Comparison of ENCODE assay signal across 8 cellular contexts in the genomic region with DNA sequence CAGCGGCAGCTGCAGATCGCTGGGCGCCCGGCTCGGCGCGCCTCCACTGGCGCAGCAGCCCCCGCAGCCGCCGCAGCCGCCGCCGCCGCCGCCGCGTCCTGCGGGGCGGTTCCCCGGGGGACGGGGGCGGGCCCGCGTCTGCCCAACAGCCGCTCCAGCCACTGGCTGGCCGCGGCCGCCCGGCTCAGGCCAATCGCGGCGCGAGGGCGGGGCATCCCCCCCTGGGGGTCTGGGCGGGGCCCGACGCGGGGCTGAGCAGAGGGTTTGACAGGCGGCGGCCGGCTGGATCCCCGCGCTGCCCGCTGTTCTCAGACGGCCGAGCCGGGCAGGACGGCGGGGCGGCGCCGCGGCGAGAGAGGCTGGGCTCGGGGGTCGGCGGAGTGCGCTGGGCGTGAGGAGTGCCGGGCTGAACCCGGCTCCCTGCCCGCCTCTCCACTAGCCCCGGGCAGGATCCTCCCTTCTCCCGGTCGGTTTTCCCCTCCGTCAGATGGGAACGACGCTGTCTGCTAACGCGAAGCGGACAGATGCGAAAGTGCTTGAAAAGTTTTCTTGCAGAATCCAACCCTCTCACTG. TPM values are rescaled to one million over a fixed set of nuclear protein-coding genes. Genes with fewer than 3 reads are reported as not detected.
DNase-seq lines count a peak whose midpoint lies in the region; ATAC-seq, FAIRE-seq and TF ChIP-seq lines count a peak whose summit lies in the region.

A gene (minus strand): TSS at position 56 of the 573 bp plus-strand sequence. CDS start 1,100 bp downstream, outside the sequence.

- H3K36me3 ChIP-seq in ACC112 (ENCODE audit: insufficient read depth, low read length): peaks cover 3% of the 10 kb centered on the region; the same call in 1 of the 2 replicates
- no peaks in the 10 kb centered on the region for H3K36me3 ChIP-seq in WERI-Rb-1
- H3K36me3 ChIP-seq in liver (ENCODE audit: control insufficient read depth in 4 of 4, insufficient read depth in 3 of 4, low read depth in 1 of 4, low read length in 3 of 4): no peaks in the 10 kb centered on the region

- peaks cover 22% of the 10 kb centered on the region for H3K79me2 ChIP-seq in ACC112 (ENCODE audit: control insufficient read depth, insufficient read depth, low read length, unreplicated experiment)

- ATAC-seq in HG02970 (IDR thresholded peaks at IDR 0.05; ENCODE audit: low FRiP score, unreplicated experiment): peak; percentile 71

- H3K9ac ChIP-seq in liver (ENCODE audit: low read depth in 1 of 2, low read length in 2 of 2): no peak within 1 kb of the TSS

- TF ChIP-seq RAD21 in liver (IDR thresholded peaks at IDR 0.05): no peak

- WGBS in liver: 1% methylated on average over 73 of the region's 73 CpGs

- peak; percentile 91 for DNase-seq in GM18507 (ENCODE audit: extremely low spot score, insufficient read length, low read depth)
- DNase-seq in NCI-H2029 (lab: John Stamatoyannopoulos, UW): peak; percentile 76
- DNase-seq in WERI-Rb-1: peak; percentile 89
- peak; percentile 84 for DNase-seq in dermis blood vessel endothelial cell
- DNase-seq in stimulated activated CD4-positive, alpha-beta T cell treated with anti-CD3 and anti-CD28 coated beads, Interleukin-2, amount 100 ng/mL, for 4 hours (ENCODE audit: low read depth): peak; percentile 5

- no peak for FAIRE-seq in GM18507 (lab: Jason Lieb, UNC)

- peak within 1 kb of the TSS; percentile 33; the same call in 1 of the 2 replicates for H3K27ac ChIP-seq in ACC112 (ENCODE audit: low read depth, low read length)
- H3K27ac ChIP-seq in WERI-Rb-1: no peak within 1 kb of the TSS
- H3K27ac ChIP-seq in liver (ENCODE audit: low read depth in 1 of 2, low read length in 2 of 2): no peak within 1 kb of the TSS

- peak within 1 kb of the TSS; percentile 79 for H2AFZ ChIP-seq in ACC112 (ENCODE audit: low read length, unreplicated experiment)

- H3K4me1 ChIP-seq in ACC112 (ENCODE audit: control insufficient read depth, insufficient read depth, low read length, unreplicated experiment) (peaks cover 45% of the 10 kb centered on the region), liver (ENCODE audit: control insufficient read depth in 4 of 4, insufficient read depth in 4 of 4, low read length in 3 of 4) (peaks cover 13 to 22% (median 16%) of the 10 kb centered on the region in 4 donors)

- TF ChIP-seq CTCF in WERI-Rb-1 (IDR thresholded peaks at IDR 0.05; ENCODE audit: low read depth, low read length): no peak
- TF ChIP-seq CTCF in liver (IDR thresholded peaks at IDR 0.05; ENCODE audit: low read depth, low read length, missing input control): no peak

- peaks cover 6% of the 10 kb centered on the region for H3K9me3 ChIP-seq in WERI-Rb-1 (ENCODE audit: severe bottlenecking)
- H3K9me3 ChIP-seq in liver (ENCODE audit: control insufficient read depth in 4 of 4, low read length in 3 of 4): peaks cover 0 to 10% (median 8%) of the 10 kb centered on the region in 4 donors

- no peaks in the 10 kb centered on the region for H3K27me3 ChIP-seq in ACC112 (ENCODE audit: insufficient read depth, low read length)
- H3K27me3 ChIP-seq in WERI-Rb-1 (ENCODE audit: insufficient read depth, low read depth, severe bottlenecking): peaks cover 6% of the 10 kb centered on the region
- peaks cover 4 to 22% (median 8%) of the 10 kb centered on the region in 4 donors for H3K27me3 ChIP-seq in liver (ENCODE audit: control insufficient read depth in 4 of 4, insufficient read depth in 4 of 4, low read length in 3 of 4)

- H3K4me3 ChIP-seq in ACC112 (ENCODE audit: low read depth, low read length) (peak within 1 kb of the TSS; percentile 94), WERI-Rb-1 (ENCODE audit: low read depth, low read length) (peak within 1 kb of the TSS; percentile 67), liver (ENCODE audit: low read depth in 1 of 3, low read length in 3 of 3) (peak within 1 kb of the TSS in 2 of 3 donors; percentile 53 to 66)

TF ChIP-seq in liver, 16 proteins besides CTCF, POLR2A, EP300 and RAD21:
- no peak for TF ChIP-seq TAF1 (conservative IDR thresholded peaks at IDR 0.05)
- TF ChIP-seq, protein P1, sequence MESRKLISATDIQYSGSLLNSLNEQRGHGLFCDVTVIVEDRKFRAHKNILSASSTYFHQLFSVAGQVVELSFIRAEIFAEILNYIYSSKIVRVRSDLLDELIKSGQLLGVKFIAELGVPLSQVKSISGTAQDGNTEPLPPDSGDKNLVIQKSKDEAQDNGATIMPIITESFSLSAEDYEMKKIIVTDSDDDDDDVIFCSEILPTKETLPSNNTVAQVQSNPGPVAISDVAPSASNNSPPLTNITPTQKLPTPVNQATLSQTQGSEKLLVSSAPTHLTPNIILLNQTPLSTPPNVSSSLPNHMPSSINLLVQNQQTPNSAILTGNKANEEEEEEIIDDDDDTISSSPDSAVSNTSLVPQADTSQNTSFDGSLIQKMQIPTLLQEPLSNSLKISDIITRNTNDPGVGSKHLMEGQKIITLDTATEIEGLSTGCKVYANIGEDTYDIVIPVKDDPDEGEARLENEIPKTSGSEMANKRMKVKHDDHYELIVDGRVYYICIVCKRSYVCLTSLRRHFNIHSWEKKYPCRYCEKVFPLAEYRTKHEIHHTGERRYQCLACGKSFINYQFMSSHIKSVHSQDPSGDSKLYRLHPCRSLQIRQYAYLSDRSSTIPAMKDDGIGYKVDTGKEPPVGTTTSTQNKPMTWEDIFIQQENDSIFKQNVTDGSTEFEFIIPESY (IDR thresholded peaks at IDR 0.05): no peak
- no peak for TF ChIP-seq SP1 (IDR thresholded peaks at IDR 0.05)
- no peak for TF ChIP-seq RXRA (IDR thresholded peaks at IDR 0.05)
- no peak for TF ChIP-seq JUND (IDR thresholded peaks at IDR 0.05)
- TF ChIP-seq GABPA (IDR thresholded peaks at IDR 0.05 in 1 of 2, conservative IDR thresholded peaks at IDR 0.05 in 1 of 2): no peak
- TF ChIP-seq NR2F2 (IDR thresholded peaks at IDR 0.05): no peak
- TF ChIP-seq HNF4A (conservative IDR thresholded peaks at IDR 0.05): no peak
- TF ChIP-seq, protein P2, sequence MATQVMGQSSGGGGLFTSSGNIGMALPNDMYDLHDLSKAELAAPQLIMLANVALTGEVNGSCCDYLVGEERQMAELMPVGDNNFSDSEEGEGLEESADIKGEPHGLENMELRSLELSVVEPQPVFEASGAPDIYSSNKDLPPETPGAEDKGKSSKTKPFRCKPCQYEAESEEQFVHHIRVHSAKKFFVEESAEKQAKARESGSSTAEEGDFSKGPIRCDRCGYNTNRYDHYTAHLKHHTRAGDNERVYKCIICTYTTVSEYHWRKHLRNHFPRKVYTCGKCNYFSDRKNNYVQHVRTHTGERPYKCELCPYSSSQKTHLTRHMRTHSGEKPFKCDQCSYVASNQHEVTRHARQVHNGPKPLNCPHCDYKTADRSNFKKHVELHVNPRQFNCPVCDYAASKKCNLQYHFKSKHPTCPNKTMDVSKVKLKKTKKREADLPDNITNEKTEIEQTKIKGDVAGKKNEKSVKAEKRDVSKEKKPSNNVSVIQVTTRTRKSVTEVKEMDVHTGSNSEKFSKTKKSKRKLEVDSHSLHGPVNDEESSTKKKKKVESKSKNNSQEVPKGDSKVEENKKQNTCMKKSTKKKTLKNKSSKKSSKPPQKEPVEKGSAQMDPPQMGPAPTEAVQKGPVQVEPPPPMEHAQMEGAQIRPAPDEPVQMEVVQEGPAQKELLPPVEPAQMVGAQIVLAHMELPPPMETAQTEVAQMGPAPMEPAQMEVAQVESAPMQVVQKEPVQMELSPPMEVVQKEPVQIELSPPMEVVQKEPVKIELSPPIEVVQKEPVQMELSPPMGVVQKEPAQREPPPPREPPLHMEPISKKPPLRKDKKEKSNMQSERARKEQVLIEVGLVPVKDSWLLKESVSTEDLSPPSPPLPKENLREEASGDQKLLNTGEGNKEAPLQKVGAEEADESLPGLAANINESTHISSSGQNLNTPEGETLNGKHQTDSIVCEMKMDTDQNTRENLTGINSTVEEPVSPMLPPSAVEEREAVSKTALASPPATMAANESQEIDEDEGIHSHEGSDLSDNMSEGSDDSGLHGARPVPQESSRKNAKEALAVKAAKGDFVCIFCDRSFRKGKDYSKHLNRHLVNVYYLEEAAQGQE (IDR thresholded peaks at IDR 0.05): no peak
- TF ChIP-seq EGR1 (IDR thresholded peaks at IDR 0.05; ENCODE audit: low read depth in 2 of 2): no peak
- TF ChIP-seq, protein P3, sequence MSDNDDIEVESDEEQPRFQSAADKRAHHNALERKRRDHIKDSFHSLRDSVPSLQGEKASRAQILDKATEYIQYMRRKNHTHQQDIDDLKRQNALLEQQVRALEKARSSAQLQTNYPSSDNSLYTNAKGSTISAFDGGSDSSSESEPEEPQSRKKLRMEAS (IDR thresholded peaks at IDR 0.05): no peak

RNA-seq across cellular contexts. Expression of the gene that starts here (rescaled TPM):
- total RNA-seq in dermis blood vessel endothelial cell (not detected in 2 replicates), liver (under 1 TPM in 1 of 2 donors, not detected in 1; under 0.01 TPM)
- polyA plus RNA-seq in liver: under 1 TPM in 1 of 2 donors, not detected in 1; 0.05 TPM

Comparison
In these comparisons a context has a peak if more than half of its experiments do, and no peak if none do; other contexts are left out.
1. Peak in DNase-seq in dermis blood vessel endothelial cell; RNA of the gene not detected or under 1 TPM.
2. DNase-seq: peak in every context shown above with its lines; median percentile 91 in GM18507; 89 in WERI-Rb-1; 84 in dermis blood vessel endothelial cell; 76 in NCI-H2029; 5 in stimulated activated CD4-positive, alpha-beta T cell treated with anti-CD3 and anti-CD28 coated beads, Interleukin-2, amount 100 ng/mL, for 4 hours.